ENCODE assay signal across 24 cellular contexts in genomic region chr4:144968606-144969005, GRCh38.
"Had no signal": no experiment of that assay in that cellular context is flagged by ENCODE, and none has a peak within 500 bp of the region (broad histone marks: within the 10 kb centered on the region; RNA-seq: fewer than 3 reads in every experiment).

No MANE protein-coding gene starts in this region.

- H3K27ac ChIP-seq: hepatocyte, left ventricle myocardium inferior, pancreas, prostate gland, skin epidermis, tibial nerve, upper lobe of left lung, vagina had no signal

- H3K36me3 ChIP-seq: left ventricle myocardium inferior, pancreas, prostate gland, tibial nerve, upper lobe of left lung, vagina had no signal

- H3K9me3 ChIP-seq: left ventricle myocardium inferior, pancreas, prostate gland, tibial nerve, upper lobe of left lung, vagina had no signal

- H3K4me1 Mint-ChIP-seq: memory B cell; naive thymus-derived CD8-positive, alpha-beta T cell; nephron; neural crest cell; stimulated activated memory B cell treated with anti-CD40 and anti-IgM and Interleukin-4, amounts not matched to agents 10 μg/mL and 1 μg/mL and 100 μg/mL, for 72 hours had no signal

- H3K4me3 Mint-ChIP-seq: memory B cell; naive thymus-derived CD8-positive, alpha-beta T cell; nephron; neural crest cell; stimulated activated memory B cell treated with anti-CD40 and anti-IgM and Interleukin-4, amounts not matched to agents 10 μg/mL and 1 μg/mL and 100 μg/mL, for 72 hours; stimulated activated naive CD8-positive, alpha-beta T cell treated with anti-CD3 and anti-CD28 coated beads, Interleukin-15, amount 100 ng/mL, for 72 hours had no signal

- DNase-seq: islet precursor cell; left ventricle myocardium inferior; naive thymus-derived CD8-positive, alpha-beta T cell; nucleus accumbens; pancreas; posterior cingulate gyrus; retina; right cardiac atrium; stimulated activated CD4-positive, alpha-beta T cell treated with anti-CD3 and anti-CD28 coated beads, Interleukin-4, amount 100 ng/mL, for 24 hours; stimulated activated naive CD4-positive, alpha-beta T cell treated with Interleukin-2 at 50 U/mL for 16 hours; stimulated activated naive CD8-positive, alpha-beta T cell treated with anti-CD3 and anti-CD28 coated beads, Interleukin-15, amount 100 ng/mL, for 72 hours; substantia nigra; upper lobe of left lung had no signal

- H3K79me2 ChIP-seq: hepatocyte had no signal

- H3K4me1 ChIP-seq: left ventricle myocardium inferior, pancreas, prostate gland, tibial nerve, upper lobe of left lung, vagina had no signal

- H3K27me3 Mint-ChIP-seq: memory B cell; stimulated activated memory B cell treated with anti-CD40 and anti-IgM and Interleukin-4, amounts not matched to agents 10 μg/mL and 1 μg/mL and 100 μg/mL, for 72 hours; stimulated activated naive CD8-positive, alpha-beta T cell treated with anti-CD3 and anti-CD28 coated beads, Interleukin-15, amount 100 ng/mL, for 72 hours had no signal

- H3K4me2 ChIP-seq: hepatocyte had no signal

- H3K36me3 Mint-ChIP-seq: stimulated activated memory B cell treated with anti-CD40 and anti-IgM and Interleukin-4, amounts not matched to agents 10 μg/mL and 1 μg/mL and 100 μg/mL, for 72 hours had no signal

- H3K4me3 ChIP-seq: hepatocyte, left ventricle myocardium inferior, lung, pancreas, prostate gland, skin epidermis, tibial nerve, upper lobe of left lung, vagina had no signal

- H3K27me3 ChIP-seq: hepatocyte, pancreas, tibial nerve, upper lobe of left lung, vagina had no signal

- ATAC-seq: naive thymus-derived CD8-positive, alpha-beta T cell; pancreas; right cardiac atrium; sciatic nerve; stimulated activated memory B cell treated with anti-CD40 and anti-IgM and Interleukin-4, amounts not matched to agents 10 μg/mL and 1 μg/mL and 100 μg/mL, for 72 hours; stimulated activated naive CD8-positive, alpha-beta T cell treated with anti-CD3 and anti-CD28 coated beads, Interleukin-15, amount 100 ng/mL, for 72 hours had no signal

- H2AFZ ChIP-seq: hepatocyte had no signal

- FAIRE-seq: pancreas had no signal

- H3K27ac Mint-ChIP-seq: memory B cell; naive thymus-derived CD8-positive, alpha-beta T cell; nephron; stimulated activated memory B cell treated with anti-CD40 and anti-IgM and Interleukin-4, amounts not matched to agents 10 μg/mL and 1 μg/mL and 100 μg/mL, for 72 hours; stimulated activated naive CD8-positive, alpha-beta T cell treated with anti-CD3 and anti-CD28 coated beads, Interleukin-15, amount 100 ng/mL, for 72 hours had no signal

- H3K9me3 Mint-ChIP-seq: nephron; stimulated activated naive CD8-positive, alpha-beta T cell treated with anti-CD3 and anti-CD28 coated beads, Interleukin-15, amount 100 ng/mL, for 72 hours had no signal
